Comparison of ENCODE assay signal across 24 cellular contexts in genomic region chr10:34106356-34106885, GRCh38.
A peak's percentile ranks its signal among the peaks of the same experiment; 100 is the strongest.
DNase-seq lines count a peak whose midpoint lies in the region; ATAC-seq, FAIRE-seq and TF ChIP-seq lines count a peak whose summit lies in the region.
"Had no signal": no experiment of that assay in that cellular context is flagged by ENCODE, and none has a peak within 500 bp of the region (broad histone marks: within the 10 kb centered on the region; RNA-seq: fewer than 3 reads in every experiment).

No MANE protein-coding gene starts in this region.

- H3K4me1 ChIP-seq in BLaER1: peaks cover 22% of the 10 kb centered on the region
- H3K4me1 ChIP-seq in keratinocyte (ENCODE audit: control insufficient read depth, extremely low read depth, insufficient read depth, low read length): peaks cover 34% of the 10 kb centered on the region

- H3K9ac ChIP-seq in BLaER1 (no peak overlapping the region), keratinocyte (ENCODE audit: control insufficient read depth, extremely low read depth, insufficient read depth, low read length) (no peak overlapping the region)
- H3K9ac ChIP-seq: BLaER1 treated with 17β-estradiol and CSF1 and Interleukin-3, amounts not matched to agents 10 nM and 100 nM had no signal

- dilution Hi-C loops in keratinocyte (cut with MboI; ENCODE audit: extremely low pct_ligation_motif_present, low sequenced_read_pairs): no loop called here

- H3K27ac ChIP-seq in BLaER1 (no peak overlapping the region), keratinocyte (ENCODE audit: control insufficient read depth, insufficient read depth, low read length) (no peak overlapping the region)
- H3K27ac ChIP-seq: 22Rv1; BLaER1 treated with 17β-estradiol and CSF1 and Interleukin-3, amounts not matched to agents 10 nM and 100 nM had no signal

- H3K9me1 ChIP-seq in keratinocyte (ENCODE audit: control insufficient read depth, extremely low read depth, insufficient read depth, low read length): no peaks in the 10 kb centered on the region

- H4K20me1 ChIP-seq in BLaER1: no peaks in the 10 kb centered on the region
- no peaks in the 10 kb centered on the region for H4K20me1 ChIP-seq in keratinocyte (ENCODE audit: control insufficient read depth, extremely low read depth, insufficient read depth, low read length)
- H4K20me1 ChIP-seq: BLaER1 treated with 17β-estradiol and CSF1 and Interleukin-3, amounts not matched to agents 10 nM and 100 nM had no signal

- no peaks in the 10 kb centered on the region for H3K4me1 Mint-ChIP-seq in activated naive CD4-positive, alpha-beta T cell treated with anti-CD3 and anti-CD28 coated beads, Interleukin-2, amount 10 ng/mL, durations not matched to agents 7 days and 5 days
- H3K4me1 Mint-ChIP-seq: B cell; CD8-positive, alpha-beta memory T cell had no signal

- ATAC-seq in HG02642 (IDR thresholded peaks at IDR 0.05; ENCODE audit: poor library complexity, unreplicated experiment) (no peak), GM21515 (IDR thresholded peaks at IDR 0.05; ENCODE audit: unreplicated experiment) (no peak)
- ATAC-seq: GM12878, GM23338, HCT116 had no signal

- no peaks in the 10 kb centered on the region for H3K36me3 Mint-ChIP-seq in activated naive CD4-positive, alpha-beta T cell treated with anti-CD3 and anti-CD28 coated beads, Interleukin-2, amount 10 ng/mL, durations not matched to agents 7 days and 5 days
- H3K36me3 Mint-ChIP-seq: CD8-positive, alpha-beta memory T cell had no signal

- FAIRE-seq in bronchial epithelial cell (lab: Jason Lieb, UNC): no peak
- peak; percentile 49 for FAIRE-seq in keratinocyte (lab: Jason Lieb, UNC)
- FAIRE-seq: A204.1, D721Med, GM12878, GM19239 had no signal

- H3K79me2 ChIP-seq in keratinocyte (ENCODE audit: control insufficient read depth, insufficient read depth, low read length): no peaks in the 10 kb centered on the region

- no peak overlapping the region for H2AFZ ChIP-seq in keratinocyte (ENCODE audit: control insufficient read depth, low read length)
- H2AFZ ChIP-seq: GM23338 had no signal

- TF ChIP-seq CTCF in bronchial epithelial cell (IDR thresholded peaks at IDR 0.05; ENCODE audit: insufficient read depth, low read length, severe bottlenecking) (no peak), keratinocyte (optimal IDR thresholded peaks at IDR 0.05 in 1 of 3, IDR thresholded peaks at IDR 0.05 in 1 of 3, conservative IDR thresholded peaks at IDR 0.05 in 1 of 3; ENCODE audit: extremely low read depth in 1 of 3, insufficient read depth in 2 of 3, low read length in 3 of 3) (no peak)

- H3K27me3 ChIP-seq in BLaER1 (no peaks in the 10 kb centered on the region), bronchial epithelial cell (ENCODE audit: control insufficient read depth, insufficient read depth, low read length) (no peaks in the 10 kb centered on the region), keratinocyte (ENCODE audit: control insufficient read depth, extremely low read depth, insufficient read depth, low read length) (no peaks in the 10 kb centered on the region)
- H3K27me3 ChIP-seq: BLaER1 treated with 17β-estradiol and CSF1 and Interleukin-3, amounts not matched to agents 10 nM and 100 nM had no signal

- H3K4me3 ChIP-seq in BLaER1 (no peak overlapping the region), bronchial epithelial cell (ENCODE audit: low read depth, low read length) (no peak overlapping the region), keratinocyte (ENCODE audit: control insufficient read depth in 2 of 3, extremely low read depth in 1 of 3, insufficient read depth in 2 of 3, low read depth in 1 of 3, low read length in 3 of 3) (no peak overlapping the region)
- H3K4me3 ChIP-seq: BLaER1 treated with 17β-estradiol and CSF1 and Interleukin-3, amounts not matched to agents 10 nM and 100 nM; GM12878; GM23338 had no signal

- no peak overlapping the region for H3K4me3 Mint-ChIP-seq in activated naive CD4-positive, alpha-beta T cell treated with anti-CD3 and anti-CD28 coated beads, Interleukin-2, amount 10 ng/mL, durations not matched to agents 7 days and 5 days
- H3K4me3 Mint-ChIP-seq: B cell; CD14-positive monocyte; CD4-positive, alpha-beta T cell; CD8-positive, alpha-beta memory T cell; GM23338; H9 had no signal

- peaks cover 6% of the 10 kb centered on the region for H3K9me3 Mint-ChIP-seq in activated naive CD4-positive, alpha-beta T cell treated with anti-CD3 and anti-CD28 coated beads, Interleukin-2, amount 10 ng/mL, durations not matched to agents 7 days and 5 days
- H3K9me3 Mint-ChIP-seq: CD4-positive, alpha-beta T cell had no signal

- H3K27ac Mint-ChIP-seq in activated naive CD4-positive, alpha-beta T cell treated with anti-CD3 and anti-CD28 coated beads, Interleukin-2, amount 10 ng/mL, durations not matched to agents 7 days and 5 days: no peak overlapping the region
- H3K27ac Mint-ChIP-seq: B cell; CD14-positive monocyte; CD4-positive, alpha-beta T cell; CD8-positive, alpha-beta memory T cell; GM23338; H9 had no signal

- peak overlapping the region; percentile 78 for H3K4me2 ChIP-seq in BLaER1
- H3K4me2 ChIP-seq in keratinocyte (ENCODE audit: control insufficient read depth, extremely low read depth, insufficient read depth, low read depth, low read length): no peak overlapping the region
- H3K4me2 ChIP-seq: GM23338 had no signal

- peak; percentile 36 for DNase-seq in bronchial epithelial cell (ENCODE audit: low read depth)
- no peak for DNase-seq in keratinocyte (ENCODE audit: low read depth, low spot score)
- DNase-seq in putamen (ENCODE audit: low spot score): peak; percentile 74
- no peak for DNase-seq in activated naive CD4-positive, alpha-beta T cell treated with anti-CD3 and anti-CD28 coated beads, Interleukin-2, amount 10 ng/mL, durations not matched to agents 7 days and 5 days
- DNase-seq: CD4-positive, alpha-beta T cell; CD8-positive, alpha-beta memory T cell; DMS 273 treated with DMSO at 0.1 percent for 48 hours; DMS79; EL; GDM1; H9 had no signal

- CTCF ChIA-PET in activated naive CD4-positive, alpha-beta T cell treated with anti-CD3 and anti-CD28 coated beads, Interleukin-2, amount 10 ng/mL, durations not matched to agents 7 days and 5 days (lab: Charles Lee): no interaction called here

- no peaks in the 10 kb centered on the region for H3K27me3 Mint-ChIP-seq in activated naive CD4-positive, alpha-beta T cell treated with anti-CD3 and anti-CD28 coated beads, Interleukin-2, amount 10 ng/mL, durations not matched to agents 7 days and 5 days
- H3K27me3 Mint-ChIP-seq: B cell; CD4-positive, alpha-beta T cell had no signal

- H3K9me3 ChIP-seq in BLaER1 (peaks cover under 1% of the 10 kb centered on the region; the same call in 1 of the 2 replicates), keratinocyte (ENCODE audit: control insufficient read depth, low read depth, low read length) (no peaks in the 10 kb centered on the region)

- peaks cover 13% of the 10 kb centered on the region for H3K36me3 ChIP-seq in BLaER1
- H3K36me3 ChIP-seq in bronchial epithelial cell (ENCODE audit: control insufficient read depth, insufficient read depth, low read length): no peaks in the 10 kb centered on the region
- H3K36me3 ChIP-seq in keratinocyte (ENCODE audit: control insufficient read depth in 2 of 2, extremely low read depth in 1 of 2, insufficient read depth in 2 of 2, low read length in 2 of 2): no peaks in the 10 kb centered on the region

Comparison
In these comparisons a context has a peak if more than half of its experiments do, and no peak if none do; other contexts are left out.
1. DNase-seq: peak in bronchial epithelial cell (single experiment) and putamen (single experiment); none in keratinocyte (single experiment) and activated naive CD4-positive, alpha-beta T cell treated with anti-CD3 and anti-CD28 coated beads, Interleukin-2, amount 10 ng/mL, durations not matched to agents 7 days and 5 days (single experiment).